8 cellular contexts compared by ENCODE assay signal in genomic region chr13:76886005-76886291, GRCh38. TPM values are rescaled to one million over a fixed set of nuclear protein-coding genes. Genes with fewer than 3 reads are reported as not detected.
A peak's percentile ranks its signal among the peaks of the same experiment; 100 is the strongest.
DNase-seq lines count a peak whose midpoint lies in the region; ATAC-seq, FAIRE-seq and TF ChIP-seq lines count a peak whose summit lies in the region.

No MANE protein-coding gene starts in this region.

- TF ChIP-seq EP300 in GM12878 (IDR thresholded peaks at IDR 0.05; ENCODE audit: borderline replicate concordance in 1 of 2, control insufficient read depth in 1 of 2, low read depth in 2 of 2, low read length in 2 of 2), result no peak

- WGBS in GM12878 (ENCODE audit: insufficient coverage, insufficient replicate concordance, low lambda C conversion rate, missing lambda C conversion rate), result 0% methylated on average over 11 of the region's 37 CpGs
- WGBS in mesodermal cell (ENCODE audit: insufficient coverage in 2 of 2), 2 experiments, result 0 to 1% methylated on average over 12 to 17 of the region's 37 CpGs

- H3K36me3 ChIP-seq in GM12878 (ENCODE audit: control insufficient read depth in 2 of 2, insufficient read depth in 2 of 2, low read length in 1 of 2) (no peaks in the 10 kb centered on the region), mesodermal cell (ENCODE audit: control insufficient read depth, insufficient read depth, low read length) (peaks cover 4% of the 10 kb centered on the region)

- peak overlapping the region; percentile 40; the same call in 1 of the 2 replicates for H3K9ac ChIP-seq in GM12878 (ENCODE audit: control insufficient read depth, insufficient read depth, low read length)

- in situ Hi-C loops in GM12878 (cut with MboI), result no loop called here

- peak overlapping the region; percentile 74 for H3K4me3 Mint-ChIP-seq in CD4-positive, alpha-beta T cell

- CTCF ChIA-PET in CD4-positive, alpha-beta T cell (lab: Charles Lee), result interaction anchor here (0.8 to 1.8 kb wide), 6 partner anchors 9 to 1010 kb away, joined by 3 to 10 read pairs (median 4); no protein-coding TSS in a partner anchor
- CTCF ChIA-PET in GM12878 (lab: Yijun Ruan, JAX), result interaction anchor here (1.5 to 1.6 kb wide), 2 partner anchors 18 to 63 kb away, joined by 5 read pairs; no protein-coding TSS in a partner anchor

- SMC1A ChIA-PET in GM12878 (lab: Charles Lee; ENCODE audit: uncharacterized antibody, unreplicated experiment), result interaction anchor here (0.9 kb wide), 1 partner anchor 12 kb away, joined by 4 read pairs; no protein-coding TSS in a partner anchor

- TF ChIP-seq RAD21 in GM12878 (IDR thresholded peaks at IDR 0.05; ENCODE audit: insufficient read depth, low read depth, low read length), result no peak

- POLR2A ChIA-PET in CD4-positive, alpha-beta T cell (lab: Charles Lee), result interaction anchor here (0.7 to 3.0 kb wide), 20 partner anchors 9 to 1348 kb away, joined by 3 to 35 read pairs (median 6); partner anchors contain the start of genes CLN5, COMMD6 and FBXL3
- POLR2A ChIA-PET in GM12878 (lab: Charles Lee), result no interaction called here

- DNase-seq in CD4-positive, alpha-beta T cell, result peak in 1 of 10 experiments; percentile 16
- DNase-seq in GM12878 (ENCODE audit: low read depth, low spot score), result no peak
- no peak for DNase-seq in frontal cortex (ENCODE audit: low spot score in 2 of 2)
- no peak for DNase-seq in urothelium cell line (ENCODE audit: low spot score)
- no peak for DNase-seq in NCI-H1930 (lab: John Stamatoyannopoulos, UW)
- no peak for DNase-seq in DMS79 treated with DMSO at 0.1 percent for 48 hours (lab: John Stamatoyannopoulos, UW)

- FAIRE-seq in GM12878 (lab: Jason Lieb, UNC) (no peak), frontal cortex (lab: Jason Lieb, UNC) (no peak), urothelium cell line (lab: Jason Lieb, UNC) (no peak)

- H3K4me1 ChIP-seq in GM12878 (ENCODE audit: control insufficient read depth, insufficient read depth, low read length), result no peaks in the 10 kb centered on the region
- H3K4me1 ChIP-seq in mesodermal cell (ENCODE audit: control insufficient read depth, insufficient read depth, low read length, poor library complexity, severe bottlenecking), result peaks cover 5% of the 10 kb centered on the region

- peaks cover 42% of the 10 kb centered on the region for H3K4me1 Mint-ChIP-seq in CD4-positive, alpha-beta T cell (ENCODE audit: low read depth)

- TF ChIP-seq CTCF in CD4-positive, alpha-beta T cell (IDR thresholded peaks at IDR 0.05), result no peak
- TF ChIP-seq CTCF in GM12878 (IDR thresholded peaks at IDR 0.05 in 2 of 3, conservative IDR thresholded peaks at IDR 0.05 in 1 of 3; ENCODE audit: control insufficient read depth in 2 of 3, extremely low read depth in 1 of 3, insufficient read depth in 1 of 3, low read depth in 3 of 3, low read length in 3 of 3), result no peak

- H3K27me3 ChIP-seq in CD4-positive, alpha-beta T cell (ENCODE audit: control insufficient read depth, insufficient read depth, low read length), result no peaks in the 10 kb centered on the region
- H3K27me3 ChIP-seq in GM12878 (replicated peaks in 1 of 2; ENCODE audit: control insufficient read depth in 2 of 2, insufficient read depth in 2 of 2, low read length in 1 of 2), result peaks cover 0 to 4% of the 10 kb centered on the region in 2 experiments; a peak in 2 of 4 replicates

- no peaks in the 10 kb centered on the region for H3K36me3 Mint-ChIP-seq in CD4-positive, alpha-beta T cell (ENCODE audit: low read depth)

- peak overlapping the region; percentile 86 for H2AFZ ChIP-seq in GM12878 (ENCODE audit: control insufficient read depth, low read depth, low read length)

- no TSS peak for BruUV-seq in GM12878 (replicated peaks; lab: Mats Ljungman, UMichigan)

- RAD21 ChIA-PET in GM12878 (lab: Charles Lee; ENCODE audit: unreplicated experiment), result interaction anchor here (1.1 kb wide), 1 partner anchor 1009 kb away, joined by 3 read pairs; no protein-coding TSS in a partner anchor

- intact Hi-C loops in CD4-positive, alpha-beta T cell (cut with DNase I, micrococcal nuclease), result loop anchor here (1.0 to 10.0 kb wide), 6 partner anchors 64 to 1341 kb away; partner anchors contain the start of genes CLN5 (in 2 of the 2), LMO7 (in 1 of the 2), SLAIN1 (in 1 of the 2) and UCHL3 (in 1 of the 2)
- intact Hi-C loops in GM12878 (cut with micrococcal nuclease; ENCODE audit: unreplicated experiment), result no loop called here

- ATAC-seq in CD4-positive, alpha-beta T cell (ENCODE audit: poor library complexity), result peak; percentile 25
- ATAC-seq in HG02938 (IDR thresholded peaks at IDR 0.05; ENCODE audit: unreplicated experiment), result peak; percentile 31
- ATAC-seq in GM12878, result no peak; the same call in 2 of the 3 replicates

- no peak overlapping the region for H3K27ac ChIP-seq in CD4-positive, alpha-beta T cell (ENCODE audit: low read depth, low read length)
- H3K27ac ChIP-seq in GM12878 (ENCODE audit: control insufficient read depth, insufficient read depth) (no peak overlapping the region), mesodermal cell (ENCODE audit: low read depth, low read length, severe bottlenecking) (peak overlapping the region; percentile 30)

- no peak overlapping the region for H3K27ac Mint-ChIP-seq in CD4-positive, alpha-beta T cell

- H3K79me2 ChIP-seq in GM12878 (ENCODE audit: control insufficient read depth, insufficient read depth, low read length), result no peaks in the 10 kb centered on the region

- no peaks in the 10 kb centered on the region for H4K20me1 ChIP-seq in GM12878 (ENCODE audit: control insufficient read depth, insufficient read depth)

- no peaks in the 10 kb centered on the region for H3K9me3 ChIP-seq in CD4-positive, alpha-beta T cell (ENCODE audit: control insufficient read depth, low read length)
- H3K9me3 ChIP-seq in GM12878 (replicated peaks; ENCODE audit: control insufficient read depth, insufficient read depth, low read length), result no peaks in the 10 kb centered on the region; the same call in 2 of the 3 replicates
- H3K9me3 ChIP-seq in mesodermal cell (ENCODE audit: control insufficient read depth, low read length), result no peaks in the 10 kb centered on the region

- H3K9me3 Mint-ChIP-seq in CD4-positive, alpha-beta T cell, result no peaks in the 10 kb centered on the region

- peak overlapping the region; percentile 72 for H3K4me3 ChIP-seq in GM12878
- peak overlapping the region; percentile 67 for H3K4me3 ChIP-seq in mesodermal cell (ENCODE audit: extremely low read depth, insufficient read depth, low read length, poor library complexity, severe bottlenecking)

- no peak for TF ChIP-seq POLR2A in GM12878 (IDR thresholded peaks at IDR 0.05; ENCODE audit: low read depth, low read length)

- peak overlapping the region; percentile 93 for H3K4me2 ChIP-seq in GM12878 (ENCODE audit: control insufficient read depth, insufficient read depth)

- H3K27me3 Mint-ChIP-seq in CD4-positive, alpha-beta T cell, result peaks cover 7% of the 10 kb centered on the region

TF ChIP-seq in GM12878, 131 proteins besides CTCF, POLR2A, EP300 and RAD21:
- TF ChIP-seq ATF2 (IDR thresholded peaks at IDR 0.05; ENCODE audit: low read length), result no peak
- TF ChIP-seq EGR1 (IDR thresholded peaks at IDR 0.05; ENCODE audit: borderline replicate concordance in 1 of 2, low read depth in 2 of 2, low read length in 2 of 2), result peak in 1 of 2 experiments; percentile 47; a peak in 1 of 3 replicates

RNA-seq across cellular contexts. Expression of gene KCTD12, which starts 0.3 kb away (rescaled TPM):
- total RNA-seq in CD4-positive, alpha-beta T cell, result 1 to 10 TPM; 4.8 to 4.9 TPM
- 1.8 and 2.2 TPM in 2 replicates for total RNA-seq in GM12878 (2013; cell fraction: nucleolus; rRNA removed)
- 2.0 and 2.1 TPM in 2 replicates for total RNA-seq in GM12878 (2014; rRNA removed)
- total RNA-seq in GM12878 (2014; rRNA removed; fragmentation: Illumina TruSeq; extraction: Trizol), result 1.5 and 1.7 TPM in 2 replicates
- 2.8 and 2.9 TPM in 2 replicates for total RNA-seq in GM12878 (2021)
- polyA plus RNA-seq in GM12878 (2011; ENCODE audit: low read depth), result 0.93 TPM
- polyA plus RNA-seq in GM12878 (2011; rRNA removed), result 0.24 and 0.35 TPM in 2 replicates
- 0.09 and 0.12 TPM in 2 replicates for polyA plus RNA-seq in GM12878 (2011; cell fraction: cytosol; rRNA removed)
- 0.22 and 0.23 TPM in 2 replicates for polyA plus RNA-seq in GM12878 (2011; cell fraction: nucleus; rRNA removed)
- 1.7 TPM in 2 replicates for polyA plus RNA-seq in GM12878 (2012)
- polyA plus RNA-seq in GM12878 (2014; fragmentation: Illumina TruSeq; extraction: Trizol), result 2.1 and 2.3 TPM in 2 replicates
- under 1 TPM; 0.39 to 0.79 TPM for polyA plus RNA-seq in GM12878 (2014; fragmentation: Nextera tagmentation; extraction: Ambion mirVana)
- 1.1 and 1.3 TPM in 2 replicates for polyA plus RNA-seq in GM12878 (2014; rRNA removed)
- polyA plus RNA-seq in GM12878 (2016; fragmentation: Nextera tagmentation; extraction: Ambion mirVana), result under 1 TPM; 0.32 to 0.39 TPM
- 0.22 and 0.31 TPM in 2 replicates for polyA minus RNA-seq in GM12878 (2011; rRNA and poly(A)+ RNA removed)
- polyA minus RNA-seq in GM12878 (2011; cell fraction: cytosol; rRNA and poly(A)+ RNA removed), result 0.27 TPM in 1 of 2 replicates, not detected in the other
- polyA minus RNA-seq in GM12878 (2011; cell fraction: nucleus; rRNA and poly(A)+ RNA removed), result 0.12 and 0.29 TPM in 2 replicates
- polyA plus RNA-seq in mesodermal cell (2013, experiment 1 of 2), result 93.0 TPM
- 111 TPM for polyA plus RNA-seq in mesodermal cell (2013, experiment 2 of 2)
- total RNA-seq in frontal cortex, result 124 TPM

Comparison
In these comparisons a context has a peak if more than half of its experiments do, and no peak if none do; other contexts are left out.
1. RNA of gene KCTD12, which starts 0.3 kb away (total RNA-seq): 124 TPM in frontal cortex (single experiment); 4.8 to 4.9 TPM in CD4-positive, alpha-beta T cell and 1.5 to 2.9 TPM in GM12878; every median in the first group is over 10 times any median in the second.